23 cellular contexts compared by ENCODE assay signal in genomic region chr9:102445181-102445747, GRCh38.
DNase-seq lines count a peak whose midpoint lies in the region; ATAC-seq, FAIRE-seq and TF ChIP-seq lines count a peak whose summit lies in the region.
"Had no signal": no experiment of that assay in that cellular context is flagged by ENCODE, and none has a peak within 500 bp of the region (broad histone marks: within the 10 kb centered on the region; RNA-seq: fewer than 3 reads in every experiment).

No MANE protein-coding gene starts in this region.

- no peak for TF ChIP-seq EP300 in sigmoid colon (IDR thresholded peaks at IDR 0.05)

- no peaks in the 10 kb centered on the region for H3K36me3 ChIP-seq in SK-N-MC (ENCODE audit: insufficient read depth, low read length)
- H3K36me3 ChIP-seq in gastrocnemius medialis = no peaks in the 10 kb centered on the region
- H3K36me3 ChIP-seq in sigmoid colon = no peaks in the 10 kb centered on the region
- H3K36me3 ChIP-seq in testis (ENCODE audit: low read depth, missing control alignments) = no peaks in the 10 kb centered on the region

- intact Hi-C loops in gastrocnemius medialis (cut with DNase I; ENCODE audit: low total_unique reads) (no loop called here), sigmoid colon (cut with DNase I) (no loop called here), testis (cut with DNase I; ENCODE audit: low total_unique reads) (no loop called here)

- TF ChIP-seq POLR2A in H54 (IDR thresholded peaks at IDR 0.05; ENCODE audit: low read depth, low read length) (no peak), gastrocnemius medialis (IDR thresholded peaks at IDR 0.05) (no peak), sigmoid colon (IDR thresholded peaks at IDR 0.05) (no peak), testis (IDR thresholded peaks at IDR 0.05) (no peak)

- FAIRE-seq in H54 (lab: Jason Lieb, UNC) = peak; percentile 20
- FAIRE-seq: GM19239, H1, HepG2 had no signal

- WGBS in sigmoid colon, 2 donors = 88 to 96% methylated on average over 1 of the region's 1 CpG
- 84 to 94% methylated on average over 1 of the region's 1 CpG for WGBS in testis, 2 donors

- in situ Hi-C loops in gastrocnemius medialis (cut with MboI; ENCODE audit: low sequenced_read_pairs in 4 of 4) = no loop called here

- DNase-seq in H54 (ENCODE audit: insufficient read length, low spot score) = no peak
- DNase-seq in SK-N-MC (ENCODE audit: low read depth, low spot score) = no peak
- no peak for DNase-seq in gastrocnemius medialis
- DNase-seq in NCI-H748 (lab: John Stamatoyannopoulos, UW; ENCODE audit: unreplicated experiment) = no peak
- no peak for DNase-seq in sigmoid colon
- DNase-seq in testis = no peak
- DNase-seq: CD4-positive, CD25-positive, alpha-beta regulatory T cell; EL; GF-D8; KBM-7; NCI-H1092 treated with DMSO at 0.1 percent for 48 hours; NCI-H1694; NCI-H2081 treated with DMSO at 0.1 percent for 48 hours; NCI-H446; NCI-H526 treated with DMSO at 0.1 percent for 48 hours; SIG-M5 had no signal

- TF ChIP-seq CTCF in gastrocnemius medialis (IDR thresholded peaks at IDR 0.05 in 4 of 5, conservative IDR thresholded peaks at IDR 0.05 in 1 of 5) (no peak), sigmoid colon (IDR thresholded peaks at IDR 0.05) (no peak), testis (IDR thresholded peaks at IDR 0.05) (no peak)

- no peaks in the 10 kb centered on the region for H3K4me1 ChIP-seq in gastrocnemius medialis
- no peaks in the 10 kb centered on the region for H3K4me1 ChIP-seq in sigmoid colon
- H3K4me1 ChIP-seq in testis = no peaks in the 10 kb centered on the region

- peak; percentile 74 for ATAC-seq in GM19035 (IDR thresholded peaks at IDR 0.05; ENCODE audit: unreplicated experiment)
- ATAC-seq in HG03095 (IDR thresholded peaks at IDR 0.05; ENCODE audit: unreplicated experiment) = peak; percentile 61
- no peak for ATAC-seq in gastrocnemius medialis
- ATAC-seq: HepG2, Panc1, SK-N-SH treated with all-trans-retinoic acid at 6 μM for 48 hours had no signal

- H3K27me3 ChIP-seq in gastrocnemius medialis = no peaks in the 10 kb centered on the region
- H3K27me3 ChIP-seq in sigmoid colon = no peaks in the 10 kb centered on the region
- no peaks in the 10 kb centered on the region for H3K27me3 ChIP-seq in testis

- H3K4me3 ChIP-seq in SK-N-MC = peak overlapping the region; percentile 24
- no peak overlapping the region for H3K4me3 ChIP-seq in gastrocnemius medialis
- H3K4me3 ChIP-seq in sigmoid colon = no peak overlapping the region
- H3K4me3 ChIP-seq in testis = no peak overlapping the region

- H3K9ac ChIP-seq in SK-N-MC (ENCODE audit: insufficient read length) = no peak overlapping the region

- peak overlapping the region; percentile 84 for H3K27ac ChIP-seq in SK-N-MC
- H3K27ac ChIP-seq in gastrocnemius medialis = no peak overlapping the region
- H3K27ac ChIP-seq in sigmoid colon = no peak overlapping the region
- H3K27ac ChIP-seq in testis = no peak overlapping the region

- H3K9me3 ChIP-seq in SK-N-MC (ENCODE audit: low read depth, low read length) (no peaks in the 10 kb centered on the region), gastrocnemius medialis (no peaks in the 10 kb centered on the region), sigmoid colon (no peaks in the 10 kb centered on the region), testis (no peaks in the 10 kb centered on the region)

Comparison
In these comparisons a context has a peak if more than half of its experiments do, and no peak if none do; other contexts are left out.
1. ATAC-seq: peak in GM19035 (single experiment) and HG03095 (single experiment); none in gastrocnemius medialis (0 of 2).